9 cellular contexts compared by ENCODE assay signal in the genomic region with DNA sequence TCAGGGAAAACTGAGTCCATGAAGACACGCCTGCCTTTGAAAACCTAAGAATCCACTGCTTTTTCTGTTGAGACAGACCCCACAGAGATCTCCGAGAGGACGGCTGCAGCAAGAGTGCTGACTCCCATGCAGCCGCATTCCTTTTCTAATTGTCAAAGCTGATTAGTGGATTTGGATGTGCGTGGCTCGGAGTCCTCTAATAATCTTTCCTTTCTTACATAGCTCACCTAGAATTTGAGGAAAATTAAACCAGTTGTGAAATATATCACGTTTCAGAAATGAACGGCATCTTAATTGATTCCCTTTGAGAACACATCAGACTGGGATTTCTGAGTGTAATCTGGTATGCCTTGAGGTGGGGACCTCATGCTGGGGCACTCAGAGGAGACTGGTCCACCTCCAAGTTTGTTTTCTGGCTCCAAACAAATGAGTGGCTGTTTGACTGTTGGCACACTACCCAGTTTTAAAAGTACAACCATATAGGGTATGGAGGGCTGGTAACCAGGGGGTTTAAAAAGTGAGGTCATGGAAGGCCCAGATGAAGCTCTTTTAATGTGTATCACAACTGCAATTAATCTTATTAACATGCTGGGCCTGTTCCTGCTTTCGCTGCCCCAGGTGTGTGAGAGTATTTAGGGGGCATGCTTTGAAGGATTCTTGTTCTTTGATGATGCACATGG.
A peak's percentile ranks its signal among the peaks of the same experiment; 100 is the strongest.
DNase-seq lines count a peak whose midpoint lies in the region; ATAC-seq and TF ChIP-seq lines count a peak whose summit lies in the region.
"Had no signal": no experiment of that assay in that cellular context is flagged by ENCODE, and none has a peak within 500 bp of the region (broad histone marks: within the 10 kb centered on the region; RNA-seq: fewer than 3 reads in every experiment).

No MANE protein-coding gene starts in this region.

- H3K4me2 ChIP-seq in HCT116 (ENCODE audit: low read length): peak overlapping the region; percentile 76

- no peaks in the 10 kb centered on the region for H3K9me2 ChIP-seq in HCT116 (ENCODE audit: insufficient read depth)

- H3K79me2 ChIP-seq in HCT116 (ENCODE audit: insufficient read depth, low read length): peaks cover 81% of the 10 kb centered on the region

- no peak for DNase-seq in HCT116 (ENCODE audit: low read depth, low spot score)
- peak; percentile 73 for DNase-seq in NCI-H2196 treated with DMSO at 0.1 percent for 48 hours (lab: John Stamatoyannopoulos, UW; ENCODE audit: unreplicated experiment)
- DNase-seq in middle frontal gyrus (ENCODE audit: extremely low spot score, low spot score): no peak
- DNase-seq in T-helper 9 cell: no peak
- DNase-seq in 8988T: no peak
- DNase-seq: amniotic stem cell, NCI-H1048 had no signal

- no peaks in the 10 kb centered on the region for H3K36me3 ChIP-seq in HCT116 (ENCODE audit: control insufficient read depth in 1 of 2, insufficient read depth in 2 of 2, low read length in 2 of 2)
- no peaks in the 10 kb centered on the region for H3K36me3 ChIP-seq in rectal smooth muscle tissue (ENCODE audit: control insufficient read depth, insufficient read depth, low read length)

- peak; percentile 32 for ATAC-seq in HCT116

- no peaks in the 10 kb centered on the region for H3K9me3 Mint-ChIP-seq in dendritic cell treated with granulocyte-macrophage colony-stimulating factor and Interleukin-4, amounts not matched to agents 40 ng/mL and 50 ng/mL, for 4 days

- H3K27me3 ChIP-seq in HCT116 (ENCODE audit: insufficient read depth, low read length) (no peaks in the 10 kb centered on the region), rectal smooth muscle tissue (ENCODE audit: control insufficient read depth, insufficient read depth, low read length) (no peaks in the 10 kb centered on the region)

- RAD21 ChIA-PET in HCT116 (lab: Charles Lee; ENCODE audit: low non-redundant PET in 1 of 2, low total read pairs in 2 of 2, uncharacterized antibody in 2 of 2, unreplicated experiment in 2 of 2): no interaction called here

- no peak overlapping the region for H2AFZ ChIP-seq in HCT116 (ENCODE audit: low read depth, low read length, poor library complexity, severe bottlenecking)

- POLR2A ChIA-PET in HCT116 (lab: Charles Lee): no interaction called here

- H3K4me3 ChIP-seq in HCT116 (replicated peaks in 1 of 2; ENCODE audit: low read depth in 1 of 2, low read length in 2 of 2): peak overlapping the region in 1 of 2 experiments; percentile 39; a peak in 2 of 4 replicates
- H3K4me3 ChIP-seq in rectal smooth muscle tissue (ENCODE audit: low read length): no peak overlapping the region

- no peak for TF ChIP-seq RAD21 in HCT116 (IDR thresholded peaks at IDR 0.05; ENCODE audit: low read depth)

- no TSS peak for BruUV-seq in HCT116 (replicated peaks; lab: Mats Ljungman, UMichigan)

- H3K4me1 ChIP-seq in HCT116 (ENCODE audit: control insufficient read depth in 1 of 2, insufficient read depth in 2 of 2, low read length in 2 of 2) (peaks cover 91 to 96% of the 10 kb centered on the region in 2 experiments), rectal smooth muscle tissue (ENCODE audit: control insufficient read depth, insufficient read depth, low read length) (peaks cover 52% of the 10 kb centered on the region)

- peak overlapping the region; percentile 42 for H3K9ac ChIP-seq in HCT116 (ENCODE audit: low read length)
- no peak overlapping the region for H3K9ac ChIP-seq in rectal smooth muscle tissue (ENCODE audit: low read length)

- H3K4me3 Mint-ChIP-seq in dendritic cell treated with granulocyte-macrophage colony-stimulating factor and Interleukin-4, amounts not matched to agents 40 ng/mL and 50 ng/mL, for 4 days: no peak overlapping the region

- peaks cover 77% of the 10 kb centered on the region for H3K4me1 Mint-ChIP-seq in dendritic cell treated with granulocyte-macrophage colony-stimulating factor and Interleukin-4, amounts not matched to agents 40 ng/mL and 50 ng/mL, for 4 days (ENCODE audit: low read depth)

- no peak for TF ChIP-seq POLR2A in HCT116 (IDR thresholded peaks at IDR 0.05; ENCODE audit: borderline replicate concordance, extremely low read depth, insufficient read depth, insufficient read length)

- no peaks in the 10 kb centered on the region; the same call in 1 of the 2 replicates for H4K20me1 ChIP-seq in HCT116 (ENCODE audit: insufficient read depth)

- intact Hi-C loops in HCT116 (cut with micrococcal nuclease): loop anchor here (5.0 kb wide), 1 partner anchor 46 kb away; no protein-coding TSS in a partner anchor
- intact Hi-C loops in dendritic cell treated with granulocyte-macrophage colony-stimulating factor and Interleukin-4, amounts not matched to agents 40 ng/mL and 50 ng/mL, for 4 days (cut with micrococcal nuclease): loop anchor here (5.0 kb wide), 1 partner anchor 41 kb away; no protein-coding TSS in a partner anchor

- no peak for TF ChIP-seq CTCF in HCT116 (IDR thresholded peaks at IDR 0.05 in 2 of 3, conservative IDR thresholded peaks at IDR 0.05 in 1 of 3; ENCODE audit: borderline replicate concordance in 1 of 3, insufficient read depth in 1 of 3, low read depth in 2 of 3, low read length in 2 of 3)

- H3K27ac Mint-ChIP-seq in dendritic cell treated with granulocyte-macrophage colony-stimulating factor and Interleukin-4, amounts not matched to agents 40 ng/mL and 50 ng/mL, for 4 days: peak overlapping the region; percentile 47

- no peaks in the 10 kb centered on the region for H3K27me3 Mint-ChIP-seq in dendritic cell treated with granulocyte-macrophage colony-stimulating factor and Interleukin-4, amounts not matched to agents 40 ng/mL and 50 ng/mL, for 4 days

- peaks cover 6% of the 10 kb centered on the region for H3K36me3 Mint-ChIP-seq in dendritic cell treated with granulocyte-macrophage colony-stimulating factor and Interleukin-4, amounts not matched to agents 40 ng/mL and 50 ng/mL, for 4 days (ENCODE audit: low read depth)

- CTCF ChIA-PET in HCT116 (lab: Charles Lee): interaction anchor here (1.6 kb wide), 1 partner anchor 124 kb away, joined by 4 read pairs; no protein-coding TSS in a partner anchor

- H3K27ac ChIP-seq in HCT116 (ENCODE audit: low read depth, low read length) (peak overlapping the region; percentile 80), rectal smooth muscle tissue (ENCODE audit: low read depth, low read length) (peak overlapping the region; percentile 87)

- H3K9me3 ChIP-seq in HCT116 (ENCODE audit: control insufficient read depth in 1 of 2, insufficient read depth in 1 of 2, low read depth in 1 of 2, low read length in 2 of 2): no peaks in the 10 kb centered on the region

TF ChIP-seq in HCT116, 20 proteins besides CTCF, POLR2A, EP300 and RAD21:
- no peak for TF ChIP-seq ZFX (IDR thresholded peaks at IDR 0.05)
- TF ChIP-seq SRF (IDR thresholded peaks at IDR 0.05; ENCODE audit: low read depth): peak; percentile 25; the same call in 1 of the 2 replicates
